Comparison of ENCODE assay signal across 25 cellular contexts in genomic region chr6:17096076-17096475, GRCh38. TPM values are rescaled to one million over a fixed set of nuclear protein-coding genes. Genes with fewer than 3 reads are reported as not detected.
DNase-seq lines count a peak whose midpoint lies in the region; ATAC-seq, FAIRE-seq and TF ChIP-seq lines count a peak whose summit lies in the region.
"Had no signal": no experiment of that assay in that cellular context is flagged by ENCODE, and none has a peak within 500 bp of the region (broad histone marks: within the 10 kb centered on the region; RNA-seq: fewer than 3 reads in every experiment).

No MANE protein-coding gene starts in this region.

- DNase-seq in HepG2 (ENCODE audit: low spot score) (peak; percentile 44), right lobe of liver (no peak), mesenchymal stem cell (no peak), type B pancreatic cell (ENCODE audit: extremely low spot score, unreplicated experiment) (no peak), occipital lobe (lab: John Stamatoyannopoulos, UW) (no peak)
- DNase-seq: 8988T; activated CD4-positive, alpha-beta T cell treated with anti-CD3 and anti-CD28 coated beads for 36 hours; activated CD8-positive, alpha-beta memory T cell treated with anti-CD3 and anti-CD28 coated beads, Interleukin-2, amount 10 ng/mL, durations not matched to agents 7 days and 5 days; foreskin keratinocyte; kidney glomerular epithelial cell; MG63; NCI-H524 treated with DMSO at 0.1 percent for 48 hours; nephron progenitor cell; stimulated activated CD4-positive, alpha-beta T cell treated with anti-CD3 and anti-CD28 coated beads, Interleukin-12 subunit alpha, Interleukin-12 subunit beta, amount 100 ng/mL, for 4 hours had no signal

- peak overlapping the region; percentile 23 for H3K27ac ChIP-seq in HepG2 (ENCODE audit: extremely low read length, insufficient read depth, low read length)
- no peak overlapping the region for H3K27ac ChIP-seq in right lobe of liver
- peak overlapping the region; percentile 78 for H3K27ac ChIP-seq in cingulate gyrus (ENCODE audit: low read depth, low read length)
- H3K27ac ChIP-seq in mesenchymal stem cell (ENCODE audit: low read length, poor library complexity, severe bottlenecking) = no peak overlapping the region
- H3K27ac ChIP-seq: BLaER1 treated with 17β-estradiol and CSF1 and Interleukin-3, amounts not matched to agents 10 nM and 100 nM; epithelial cell of prostate; foreskin keratinocyte; vagina had no signal

- H3K9ac ChIP-seq in HepG2 (ENCODE audit: insufficient read depth, low read depth, low read length) (no peak overlapping the region), mesenchymal stem cell (ENCODE audit: low read length) (no peak overlapping the region)
- H3K9ac ChIP-seq: BLaER1 treated with 17β-estradiol and CSF1 and Interleukin-3, amounts not matched to agents 10 nM and 100 nM had no signal

- no peak overlapping the region for H4K8ac ChIP-seq in mesenchymal stem cell (ENCODE audit: low read length)

- ATAC-seq in HepG2 (peak; percentile 84), right lobe of liver (no peak), GM19452 (IDR thresholded peaks at IDR 0.05; ENCODE audit: unreplicated experiment) (no peak), GM21723 (IDR thresholded peaks at IDR 0.05; ENCODE audit: unreplicated experiment) (no peak)
- ATAC-seq: activated CD4-positive, alpha-beta T cell treated with anti-CD3 and anti-CD28 coated beads for 36 hours; activated CD8-positive, alpha-beta memory T cell treated with anti-CD3 and anti-CD28 coated beads, Interleukin-2, amount 10 ng/mL, durations not matched to agents 7 days and 5 days; foreskin keratinocyte had no signal

- no peak overlapping the region for H3K14ac ChIP-seq in mesenchymal stem cell (ENCODE audit: low read length in 2 of 2)

- peak overlapping the region; percentile 30 for H3K27ac Mint-ChIP-seq in type B pancreatic cell
- H3K27ac Mint-ChIP-seq: activated CD4-positive, alpha-beta T cell treated with anti-CD3 and anti-CD28 coated beads for 36 hours; activated CD8-positive, alpha-beta memory T cell treated with anti-CD3 and anti-CD28 coated beads, Interleukin-2, amount 10 ng/mL, durations not matched to agents 7 days and 5 days; activated naive CD8-positive, alpha-beta T cell; IgD-negative memory B cell; nephron progenitor cell had no signal

- H2BK5ac ChIP-seq in mesenchymal stem cell (ENCODE audit: low read depth, low read length, poor library complexity, severe bottlenecking) = no peak overlapping the region

- no peak overlapping the region for H2AK5ac ChIP-seq in mesenchymal stem cell (ENCODE audit: low read length, severe bottlenecking)

- TF ChIP-seq RAD21 in HepG2 (CRISPR knock-in tag; IDR thresholded peaks at IDR 0.05) = no peak

- TF ChIP-seq POLR2A in HepG2 (IDR thresholded peaks at IDR 0.05; ENCODE audit: insufficient read depth in 1 of 2, low read depth in 2 of 2, low read length in 2 of 2) = no peak
- TF ChIP-seq POLR2A in right lobe of liver (IDR thresholded peaks at IDR 0.05) = no peak

- H3K4ac ChIP-seq in mesenchymal stem cell (ENCODE audit: low read depth in 1 of 2, low read length in 2 of 2) = no peak overlapping the region

- in situ Hi-C loops in HepG2 (cut with HindIII; ENCODE audit: extremely low pct_ligation_motif_present, low pct_unique_long_range_greater_than_20kb) = no loop called here

- H2BK120ac ChIP-seq in mesenchymal stem cell (ENCODE audit: low read depth, low read length) = no peak overlapping the region

- H3K4me3 ChIP-seq in HepG2 (replicated peaks in 1 of 3; ENCODE audit: insufficient read depth in 1 of 3, low read depth in 2 of 3, low read length in 3 of 3) (peak overlapping the region in 2 of 3 experiments; percentile 2 to 13; a peak in 4 of 6 replicates), right lobe of liver (no peak overlapping the region), mesenchymal stem cell (ENCODE audit: insufficient read depth in 1 of 2, low read depth in 1 of 2, low read length in 2 of 2) (no peak overlapping the region)
- H3K4me3 ChIP-seq: BLaER1 treated with 17β-estradiol and CSF1 and Interleukin-3, amounts not matched to agents 10 nM and 100 nM; MG63; vagina had no signal

- H3K9me3 ChIP-seq in HepG2 (ENCODE audit: low read length) (no peaks in the 10 kb centered on the region), right lobe of liver (no peaks in the 10 kb centered on the region), mesenchymal stem cell (ENCODE audit: control insufficient read depth, low read length) (no peaks in the 10 kb centered on the region)
- H3K9me3 ChIP-seq: BLaER1 treated with 17β-estradiol and CSF1 and Interleukin-3, amounts not matched to agents 10 nM and 100 nM; MG63; vagina had no signal

- no peaks in the 10 kb centered on the region for H4K20me1 ChIP-seq in HepG2 (ENCODE audit: insufficient read depth, low read length)
- H4K20me1 ChIP-seq: BLaER1 treated with 17β-estradiol and CSF1 and Interleukin-3, amounts not matched to agents 10 nM and 100 nM had no signal

- no peak overlapping the region for H3K23ac ChIP-seq in mesenchymal stem cell (ENCODE audit: low read length in 2 of 2)

- FAIRE-seq in HepG2 (lab: Jason Lieb, UNC) = no peak
- FAIRE-seq: bronchial epithelial cell had no signal

- no peak overlapping the region for H3K18ac ChIP-seq in mesenchymal stem cell (ENCODE audit: low read depth in 1 of 2, low read length in 2 of 2)

- H3K4me3 Mint-ChIP-seq in type B pancreatic cell = no peak overlapping the region
- H3K4me3 Mint-ChIP-seq: activated CD4-positive, alpha-beta T cell treated with anti-CD3 and anti-CD28 coated beads for 36 hours; activated CD8-positive, alpha-beta memory T cell treated with anti-CD3 and anti-CD28 coated beads, Interleukin-2, amount 10 ng/mL, durations not matched to agents 7 days and 5 days; activated naive CD8-positive, alpha-beta T cell; nephron progenitor cell had no signal

- H2BK15ac ChIP-seq in mesenchymal stem cell (ENCODE audit: low read depth, poor library complexity, severe bottlenecking) = no peak overlapping the region

- CTCF ChIA-PET in HepG2 (lab: Yijun Ruan, JAX; ENCODE audit: low intra/inter-chr PET ratio, low total read pairs) = no interaction called here

- peaks cover 20% of the 10 kb centered on the region for H3K4me1 Mint-ChIP-seq in type B pancreatic cell (ENCODE audit: unreplicated experiment)
- H3K4me1 Mint-ChIP-seq: activated CD4-positive, alpha-beta T cell treated with anti-CD3 and anti-CD28 coated beads for 36 hours; activated CD8-positive, alpha-beta memory T cell treated with anti-CD3 and anti-CD28 coated beads, Interleukin-2, amount 10 ng/mL, durations not matched to agents 7 days and 5 days; IgD-negative memory B cell had no signal

- H3K79me2 ChIP-seq in HepG2 (ENCODE audit: insufficient read depth, low read length) = no peaks in the 10 kb centered on the region

- H3K36me3 Mint-ChIP-seq in type B pancreatic cell = no peaks in the 10 kb centered on the region
- H3K36me3 Mint-ChIP-seq: activated CD8-positive, alpha-beta memory T cell treated with anti-CD3 and anti-CD28 coated beads, Interleukin-2, amount 10 ng/mL, durations not matched to agents 7 days and 5 days; activated naive CD8-positive, alpha-beta T cell; IgD-negative memory B cell had no signal

- no peaks in the 10 kb centered on the region for H3K9me3 Mint-ChIP-seq in type B pancreatic cell

- WGBS in HepG2 (ENCODE audit: low lambda C conversion rate) = under 1% methylated on average over 6 of the region's 6 CpGs
- WGBS in right lobe of liver (ENCODE audit: insufficient coverage, low coverage, low lambda C conversion rate, missing lambda C conversion rate) = 69% methylated on average over 6 of the region's 6 CpGs
- WGBS in mesenchymal stem cell = 73% methylated on average over 5 of the region's 6 CpGs

- H3K79me1 ChIP-seq in mesenchymal stem cell (replicated peaks; ENCODE audit: low read length, poor library complexity, severe bottlenecking) = no peaks in the 10 kb centered on the region

- no peak overlapping the region for H2BK12ac ChIP-seq in mesenchymal stem cell (ENCODE audit: low read length in 2 of 2)

- POLR2A ChIA-PET in HepG2 (lab: Yijun Ruan, JAX) = no interaction called here

- peak overlapping the region; percentile 44 for H3K4me2 ChIP-seq in HepG2 (ENCODE audit: low read depth, low read length)
- peak overlapping the region; percentile 22 for H3K4me2 ChIP-seq in mesenchymal stem cell (ENCODE audit: low read length, poor library complexity, severe bottlenecking)
- H3K4me2 ChIP-seq: BLaER1 treated with 17β-estradiol and CSF1 and Interleukin-3, amounts not matched to agents 10 nM and 100 nM had no signal

- peaks cover 11% of the 10 kb centered on the region for H3K27me3 Mint-ChIP-seq in type B pancreatic cell

- no TSS peak for BruUV-seq in HepG2 (replicated peaks; lab: Mats Ljungman, UMichigan)

- H3K4me1 ChIP-seq in HepG2 (ENCODE audit: insufficient read depth, low read length) (peaks cover 25% of the 10 kb centered on the region), right lobe of liver (peaks cover 0 to 15% (median 0%) of the 10 kb centered on the region in 4 donors), mesenchymal stem cell (ENCODE audit: control insufficient read depth, insufficient read depth, low read depth, low read length) (no peaks in the 10 kb centered on the region)
- H3K4me1 ChIP-seq: foreskin keratinocyte, vagina had no signal

- H3K36me3 ChIP-seq in HepG2 (replicated peaks in 1 of 2; ENCODE audit: control insufficient read depth in 1 of 2, insufficient read depth in 2 of 2, low read length in 2 of 2) (no peaks in the 10 kb centered on the region), right lobe of liver (no peaks in the 10 kb centered on the region), mesenchymal stem cell (ENCODE audit: control insufficient read depth in 1 of 2, insufficient read depth in 2 of 2, low read depth in 1 of 2, low read length in 2 of 2) (no peaks in the 10 kb centered on the region)
- H3K36me3 ChIP-seq: BLaER1 treated with 17β-estradiol and CSF1 and Interleukin-3, amounts not matched to agents 10 nM and 100 nM; MG63; vagina had no signal

- intact Hi-C loops in HepG2 (cut with micrococcal nuclease; ENCODE audit: unreplicated experiment) = no loop called here
- intact Hi-C loops in right lobe of liver (cut with DNase I) = no loop called here

- no peak for TF ChIP-seq EP300 in HepG2 (IDR thresholded peaks at IDR 0.05; ENCODE audit: low read depth in 2 of 2, low read length in 2 of 2)
- no peak for TF ChIP-seq EP300 in HepG2 (CRISPR knock-in tag; IDR thresholded peaks at IDR 0.05; ENCODE audit: borderline replicate concordance)

- TF ChIP-seq CTCF in HepG2 (CRISPR knock-in tag; IDR thresholded peaks at IDR 0.05) (no peak), right lobe of liver (IDR thresholded peaks at IDR 0.05) (no peak), type B pancreatic cell (conservative IDR thresholded peaks at IDR 0.05) (no peak)

- no peaks in the 10 kb centered on the region for H3K27me3 ChIP-seq in HepG2 (ENCODE audit: control insufficient read depth in 1 of 2, insufficient read depth in 2 of 2, low read length in 2 of 2)
- H3K27me3 ChIP-seq in right lobe of liver = no peaks in the 10 kb centered on the region
- H3K27me3 ChIP-seq in mesenchymal stem cell (ENCODE audit: control insufficient read depth in 1 of 2, insufficient read depth in 1 of 2, low read length in 2 of 2) = peaks cover 16 to 25% of the 10 kb centered on the region in 2 experiments
- H3K27me3 ChIP-seq: BLaER1 treated with 17β-estradiol and CSF1 and Interleukin-3, amounts not matched to agents 10 nM and 100 nM; MG63; vagina had no signal

- H4K91ac ChIP-seq in mesenchymal stem cell (ENCODE audit: low read length) = no peak overlapping the region

- H2AFZ ChIP-seq in HepG2 (ENCODE audit: low read length) = no peak overlapping the region
- no peak overlapping the region for H2AFZ ChIP-seq in mesenchymal stem cell (ENCODE audit: low read depth, low read length)

RNA-seq across cellular contexts. Expression of gene STMND1, which starts 5.8 kb away (rescaled TPM):
- total RNA-seq in HepG2 (2016; rRNA removed; fragmentation: Illumina TruSeq; extraction: Trizol) (not detected in 2 replicates), right lobe of liver (under 1 TPM in 1 of 6 experiments, not detected in 5; 0.25 TPM), type B pancreatic cell (ENCODE audit: low replicate concordance) (0.43 and 2.2 TPM in 2 replicates), occipital lobe (not detected)
- total RNA-seq in HepG2 (2016; cell fraction: cytosol; rRNA removed; fragmentation: Illumina TruSeq; extraction: Trizol; ENCODE audit: low read depth) = not detected in 2 replicates
- not detected in 2 replicates for total RNA-seq in HepG2 (2016; cell fraction: insoluble cytoplasmic fraction; rRNA removed; fragmentation: Illumina TruSeq; extraction: Trizol)
- not detected in 2 replicates for total RNA-seq in HepG2 (2016; cell fraction: membrane; rRNA removed; fragmentation: Illumina TruSeq; extraction: Trizol)
- not detected in 2 replicates for total RNA-seq in HepG2 (2016; cell fraction: nucleus; rRNA removed; fragmentation: Illumina TruSeq; extraction: Trizol)
- not detected in 2 replicates for polyA plus RNA-seq in HepG2 (2011; rRNA removed)
- polyA plus RNA-seq in HepG2 (2011; cell fraction: cytosol; rRNA removed) = not detected in 2 replicates
- not detected in 2 replicates for polyA plus RNA-seq in HepG2 (2011; cell fraction: nucleus; rRNA removed)
- not detected in 2 replicates for polyA plus RNA-seq in HepG2 (2012)
- not detected in 2 replicates for polyA plus RNA-seq in HepG2 (2016; cell fraction: cytosol; fragmentation: Illumina TruSeq; extraction: Trizol; ENCODE audit: low read depth)
- not detected in 2 replicates for polyA plus RNA-seq in HepG2 (2016; cell fraction: insoluble cytoplasmic fraction; fragmentation: Illumina TruSeq; extraction: Trizol; ENCODE audit: low read depth)
- polyA plus RNA-seq in HepG2 (2016; cell fraction: membrane; fragmentation: Illumina TruSeq; extraction: Trizol; ENCODE audit: low read depth) = not detected in 2 replicates
- polyA plus RNA-seq in HepG2 (2016; cell fraction: nucleus; fragmentation: Illumina TruSeq; extraction: Trizol; ENCODE audit: insufficient read depth, low read depth) = not detected in 2 replicates
- not detected in 2 replicates for polyA minus RNA-seq in HepG2 (2011; rRNA and poly(A)+ RNA removed; ENCODE audit: low replicate concordance)
- polyA minus RNA-seq in HepG2 (2011; cell fraction: cytosol; rRNA and poly(A)+ RNA removed) = not detected in 2 replicates
- not detected in 2 replicates for polyA minus RNA-seq in HepG2 (2011; cell fraction: nucleus; rRNA and poly(A)+ RNA removed)
- not detected for polyA plus RNA-seq in mesenchymal stem cell (2013, experiment 1 of 2)
- polyA plus RNA-seq in mesenchymal stem cell (2013, experiment 2 of 2) = not detected
- total RNA-seq: activated CD4-positive, alpha-beta T cell treated with anti-CD3 and anti-CD28 coated beads for 36 hours; activated CD8-positive, alpha-beta memory T cell treated with anti-CD3 and anti-CD28 coated beads, Interleukin-2, amount 10 ng/mL, durations not matched to agents 7 days and 5 days; bronchial epithelial cell; dermis microvascular lymphatic vessel endothelial cell; foreskin keratinocyte; pulmonary artery endothelial cell; vagina had no signal
- polyA plus RNA-seq: foreskin keratinocyte, IgD-negative memory B cell had no signal

Comparison
In these comparisons a context has a peak if more than half of its experiments do, and no peak if none do; other contexts are left out.
1. H3K27ac ChIP-seq: peak in HepG2 (single experiment) and cingulate gyrus (single experiment); none in right lobe of liver (0 of 3) and mesenchymal stem cell (single experiment).
2. H3K4me3 ChIP-seq: peak in HepG2 (2 of 3); none in right lobe of liver (0 of 3) and mesenchymal stem cell (0 of 2).